In genomic region chr3:15872807-15873206, GRCh38 we compare ENCODE assay signal across 7 cellular contexts.
"Had no signal": no experiment of that assay in that cellular context is flagged by ENCODE, and none has a peak within 500 bp of the region (broad histone marks: within the 10 kb centered on the region; RNA-seq: fewer than 3 reads in every experiment).

No MANE protein-coding gene starts in this region.

- DNase-seq: GM23248, GOT3, H9, HCEC 1CT, KG1 had no signal

- H3K4me3 ChIP-seq: GM23248 had no signal

- H3K36me3 Mint-ChIP-seq: IgD-negative memory B cell had no signal

- H3K27ac ChIP-seq: GM23248 had no signal

- FAIRE-seq: HTR-8/SVneo had no signal

- H3K27ac Mint-ChIP-seq: H9 had no signal

- H3K27me3 Mint-ChIP-seq: IgD-negative memory B cell had no signal

- H3K4me1 Mint-ChIP-seq: H9 had no signal

- H3K4me3 Mint-ChIP-seq: H9, IgD-negative memory B cell had no signal
